Comparison of ENCODE assay signal across 39 cellular contexts in genomic region chr7:7474436-7474835, GRCh38.
"Had no signal": no experiment of that assay in that cellular context is flagged by ENCODE, and none has a peak within 500 bp of the region (broad histone marks: within the 10 kb centered on the region; RNA-seq: fewer than 3 reads in every experiment).

No MANE protein-coding gene starts in this region.

- H3K36me3 Mint-ChIP-seq: activated naive CD4-positive, alpha-beta T cell treated with anti-CD3 and anti-CD28 coated beads, Interleukin-2, amount 10 ng/mL, durations not matched to agents 7 days and 5 days; activated naive CD4-positive, alpha-beta T cell treated with anti-CD3 and anti-CD28 coated beads, Interleukin-2, amount 50 U/mL, for 24 hours; activated naive CD4-positive, alpha-beta T cell treated with anti-CD3 and anti-CD28 coated beads, Interleukin-2, amount 50 U/mL, for 72 hours; activated naive CD8-positive, alpha-beta T cell treated with anti-CD3 and anti-CD28 coated beads for 36 hours; activated naive CD8-positive, alpha-beta T cell treated with anti-CD3 and anti-CD28 coated beads, Interleukin-2, amount 10 ng/mL, durations not matched to agents 7 days and 5 days; brain had no signal

- ATAC-seq: activated naive CD4-positive, alpha-beta T cell treated with anti-CD3 and anti-CD28 coated beads, Interleukin-2, amount 50 U/mL, for 72 hours; activated naive CD8-positive, alpha-beta T cell treated with anti-CD3 and anti-CD28 coated beads, Interleukin-2, amount 50 U/mL, for 24 hours; activated T-cell treated with anti-CD3 and anti-CD28 coated beads, Interleukin-2, amount 50 U/mL, for 4 hours; activated T-cell treated with anti-CD3 and anti-CD28 coated beads, Interleukin-2, amount 50 U/mL, for 72 hours; activated T-helper 17 cell treated with anti-CD3 and anti-CD28 coated beads, Interleukin-2, amount 50 U/mL, for 72 hours; body of pancreas had no signal

- H3K27me3 Mint-ChIP-seq: activated naive CD4-positive, alpha-beta T cell treated with anti-CD3 and anti-CD28 coated beads, Interleukin-2, amount 10 ng/mL, durations not matched to agents 7 days and 5 days; activated naive CD4-positive, alpha-beta T cell treated with anti-CD3 and anti-CD28 coated beads, Interleukin-2, amount 50 U/mL, for 24 hours; activated naive CD8-positive, alpha-beta T cell; activated naive CD8-positive, alpha-beta T cell treated with anti-CD3 and anti-CD28 coated beads for 36 hours; activated naive CD8-positive, alpha-beta T cell treated with anti-CD3 and anti-CD28 coated beads, Interleukin-2, amount 10 ng/mL, durations not matched to agents 7 days and 5 days; activated naive CD8-positive, alpha-beta T cell treated with anti-CD3 and anti-CD28 coated beads, Interleukin-2, amount 50 U/mL, for 24 hours; activated T-helper 17 cell treated with anti-CD3 and anti-CD28 coated beads, Interleukin-2, amount 50 U/mL, for 72 hours; brain had no signal

- H3K4me1 Mint-ChIP-seq: activated naive CD4-positive, alpha-beta T cell treated with anti-CD3 and anti-CD28 coated beads, Interleukin-2, amount 10 ng/mL, durations not matched to agents 7 days and 5 days; activated naive CD4-positive, alpha-beta T cell treated with anti-CD3 and anti-CD28 coated beads, Interleukin-2, amount 50 U/mL, for 24 hours; activated naive CD8-positive, alpha-beta T cell treated with anti-CD3 and anti-CD28 coated beads for 36 hours; activated naive CD8-positive, alpha-beta T cell treated with anti-CD3 and anti-CD28 coated beads, Interleukin-2, amount 10 ng/mL, durations not matched to agents 7 days and 5 days; activated naive CD8-positive, alpha-beta T cell treated with anti-CD3 and anti-CD28 coated beads, Interleukin-2, amount 50 U/mL, for 24 hours; activated T-helper 17 cell treated with anti-CD3 and anti-CD28 coated beads, Interleukin-2, amount 50 U/mL, for 72 hours; brain; central memory CD8-positive, alpha-beta T cell had no signal

- H3K36me3 ChIP-seq: ascending aorta, brain microvascular endothelial cell, breast epithelium, cardiac muscle cell, colonic mucosa had no signal

- DNase-seq: activated effector memory CD4-positive, alpha-beta T cell treated with anti-CD3 and anti-CD28 coated beads, Interleukin-2, amount 50 U/mL, for 16 hours; activated effector memory CD4-positive, alpha-beta T cell treated with Interleukin-2 at 50 U/mL for 16 hours; activated gamma-delta T cell; activated gamma-delta T cell treated with Interleukin-2 at 50 U/mL for 16 hours; activated naive CD4-positive, alpha-beta T cell; activated naive CD4-positive, alpha-beta T cell treated with anti-CD3 and anti-CD28 coated beads for 36 hours; activated naive CD4-positive, alpha-beta T cell treated with anti-CD3 and anti-CD28 coated beads, Interleukin-2, amount 10 ng/mL, durations not matched to agents 7 days and 5 days; activated naive CD4-positive, alpha-beta T cell treated with anti-CD3 and anti-CD28 coated beads, Interleukin-2, amount 50 U/mL, for 16 hours; activated naive CD4-positive, alpha-beta T cell treated with Interleukin-2 at 50 U/mL for 16 hours; activated naive CD8-positive, alpha-beta T cell treated with anti-CD3 and anti-CD28 coated beads for 36 hours; activated naive CD8-positive, alpha-beta T cell treated with anti-CD3 and anti-CD28 coated beads, Interleukin-2, amount 10 ng/mL, durations not matched to agents 7 days and 5 days; activated naive CD8-positive, alpha-beta T cell treated with anti-CD3 and anti-CD28 coated beads, Interleukin-2, amount 50 U/mL, for 24 hours; activated T-cell treated with anti-CD3 and anti-CD28 coated beads, Interleukin-2, amount 50 U/mL, for 4 hours; activated T-cell treated with anti-CD3 and anti-CD28 coated beads, Interleukin-2, amount 50 U/mL, for 48 hours; activated T-cell treated with anti-CD3 and anti-CD28 coated beads, Interleukin-2, amount 50 U/mL, for 72 hours; amniotic stem cell; amygdala; anterior cingulate cortex; aorta; body of pancreas; brain microvascular endothelial cell; caudate nucleus; central memory CD4-positive, alpha-beta T cell; cerebellar nuclear complex; colonic mucosa had no signal

- H3K4me3 Mint-ChIP-seq: activated naive CD4-positive, alpha-beta T cell treated with anti-CD3 and anti-CD28 coated beads for 36 hours; activated naive CD4-positive, alpha-beta T cell treated with anti-CD3 and anti-CD28 coated beads, Interleukin-2, amount 10 ng/mL, durations not matched to agents 7 days and 5 days; activated naive CD4-positive, alpha-beta T cell treated with anti-CD3 and anti-CD28 coated beads, Interleukin-2, amount 50 U/mL, for 24 hours; activated naive CD8-positive, alpha-beta T cell; activated naive CD8-positive, alpha-beta T cell treated with anti-CD3 and anti-CD28 coated beads for 36 hours; activated naive CD8-positive, alpha-beta T cell treated with anti-CD3 and anti-CD28 coated beads, Interleukin-2, amount 10 ng/mL, durations not matched to agents 7 days and 5 days; activated naive CD8-positive, alpha-beta T cell treated with anti-CD3 and anti-CD28 coated beads, Interleukin-2, amount 50 U/mL, for 24 hours; activated T-cell treated with anti-CD3 and anti-CD28 coated beads, Interleukin-2, amount 50 U/mL, for 4 hours; activated T-cell treated with anti-CD3 and anti-CD28 coated beads, Interleukin-2, amount 50 U/mL, for 72 hours; activated T-helper 1 cell treated with anti-CD3 and anti-CD28 coated beads, Interleukin-12 subunit alpha, Interleukin-12 subunit beta, Interleukin-2, Interleukin-4 antibody, amounts not matched to agents 30 ng/mL and 10 ng/mL and 1 ng/mL, durations not matched to agents 14 hours and 24 hours and 36 hours; activated T-helper 17 cell treated with anti-CD3 and anti-CD28 coated beads, Interleukin-2, amount 50 U/mL, for 72 hours; brain; central memory CD8-positive, alpha-beta T cell had no signal

- H3K4me1 ChIP-seq: ascending aorta, body of pancreas, breast epithelium, colonic mucosa had no signal

- FAIRE-seq: astrocyte, bronchial epithelial cell, colon had no signal

- H3K27me3 ChIP-seq: ascending aorta, body of pancreas, brain microvascular endothelial cell, breast epithelium, cardiac muscle cell, colonic mucosa had no signal

- H3K4me3 ChIP-seq: ascending aorta, body of pancreas, breast epithelium, cardiac muscle cell, colonic mucosa had no signal

- H3K27ac Mint-ChIP-seq: activated naive CD4-positive, alpha-beta T cell treated with anti-CD3 and anti-CD28 coated beads for 36 hours; activated naive CD4-positive, alpha-beta T cell treated with anti-CD3 and anti-CD28 coated beads, Interleukin-2, amount 10 ng/mL, durations not matched to agents 7 days and 5 days; activated naive CD4-positive, alpha-beta T cell treated with anti-CD3 and anti-CD28 coated beads, Interleukin-2, amount 50 U/mL, for 24 hours; activated naive CD4-positive, alpha-beta T cell treated with anti-CD3 and anti-CD28 coated beads, Interleukin-2, amount 50 U/mL, for 72 hours; activated naive CD8-positive, alpha-beta T cell; activated naive CD8-positive, alpha-beta T cell treated with anti-CD3 and anti-CD28 coated beads for 36 hours; activated naive CD8-positive, alpha-beta T cell treated with anti-CD3 and anti-CD28 coated beads, Interleukin-2, amount 10 ng/mL, durations not matched to agents 7 days and 5 days; activated naive CD8-positive, alpha-beta T cell treated with anti-CD3 and anti-CD28 coated beads, Interleukin-2, amount 50 U/mL, for 24 hours; activated T-cell treated with anti-CD3 and anti-CD28 coated beads, Interleukin-2, amount 50 U/mL, for 72 hours; activated T-helper 1 cell treated with anti-CD3 and anti-CD28 coated beads, Interleukin-12 subunit alpha, Interleukin-12 subunit beta, Interleukin-2, Interleukin-4 antibody, amounts not matched to agents 30 ng/mL and 10 ng/mL and 1 ng/mL, durations not matched to agents 14 hours and 24 hours and 36 hours; activated T-helper 17 cell treated with anti-CD3 and anti-CD28 coated beads, Interleukin-2, amount 50 U/mL, for 72 hours; activated T-helper 2 cell treated with anti-CD3 and anti-CD28 coated beads, Interferon-gamma antibody, Interleukin-2, Interleukin-4, amounts not matched to agents 10 μg/mL and 5 μg/mL and 100 μg/mL, durations not matched to agents 14 hours and 24 hours and 36 hours; brain had no signal

- H3K27ac ChIP-seq: ascending aorta, body of pancreas, brain microvascular endothelial cell, breast epithelium, cardiac muscle cell, colonic mucosa had no signal

- H3K9me3 Mint-ChIP-seq: activated naive CD4-positive, alpha-beta T cell treated with anti-CD3 and anti-CD28 coated beads, Interleukin-2, amount 10 ng/mL, durations not matched to agents 7 days and 5 days; activated naive CD4-positive, alpha-beta T cell treated with anti-CD3 and anti-CD28 coated beads, Interleukin-2, amount 50 U/mL, for 24 hours; activated naive CD4-positive, alpha-beta T cell treated with anti-CD3 and anti-CD28 coated beads, Interleukin-2, amount 50 U/mL, for 72 hours; activated naive CD8-positive, alpha-beta T cell treated with anti-CD3 and anti-CD28 coated beads, Interleukin-2, amount 10 ng/mL, durations not matched to agents 7 days and 5 days; activated naive CD8-positive, alpha-beta T cell treated with anti-CD3 and anti-CD28 coated beads, Interleukin-2, amount 50 U/mL, for 24 hours; activated T-cell treated with anti-CD3 and anti-CD28 coated beads, Interleukin-2, amount 50 U/mL, for 4 hours; activated T-helper 2 cell treated with anti-CD3 and anti-CD28 coated beads, Interferon-gamma antibody, Interleukin-2, Interleukin-4, amounts not matched to agents 10 μg/mL and 5 μg/mL and 100 μg/mL, durations not matched to agents 14 hours and 24 hours and 36 hours; central memory CD8-positive, alpha-beta T cell had no signal

- H3K9me3 ChIP-seq: body of pancreas, colonic mucosa had no signal
